Comparison of ENCODE assay signal across 17 cellular contexts in the genomic region with DNA sequence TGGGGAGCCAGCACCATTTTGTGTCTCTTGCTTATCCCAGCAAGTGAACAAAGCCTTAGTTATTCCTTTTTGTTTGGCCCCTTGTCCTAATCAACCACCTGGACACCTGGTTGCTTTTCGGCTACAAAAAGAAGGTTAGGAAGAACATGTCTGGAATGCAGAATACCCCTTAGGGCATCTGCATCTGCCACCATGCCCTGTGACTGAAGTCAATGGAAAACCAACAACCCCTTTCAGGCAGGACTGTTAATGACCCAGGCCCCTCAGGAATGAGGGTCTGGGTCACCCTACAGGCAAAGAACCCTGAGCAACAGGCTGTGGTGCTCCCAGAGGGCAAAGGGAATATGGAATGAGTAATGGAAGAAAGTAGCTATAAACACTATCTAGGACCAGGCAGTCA.
DNase-seq lines count a peak whose midpoint lies in the region; ATAC-seq and TF ChIP-seq lines count a peak whose summit lies in the region.
"Had no signal": no experiment of that assay in that cellular context is flagged by ENCODE, and none has a peak within 500 bp of the region (broad histone marks: within the 10 kb centered on the region; RNA-seq: fewer than 3 reads in every experiment).

No MANE protein-coding gene starts in this region.

- WGBS in IMR-90 (ENCODE audit: extremely low coverage in 2 of 2, insufficient read length in 1 of 2), 2 experiments, result no CpG with 5 or more reads among the region's 1 CpG

- dilution Hi-C loops in IMR-90 (cut with HindIII; ENCODE audit: low sequenced_read_pairs, unreplicated experiment), result no loop called here

- TF ChIP-seq RAD21 in IMR-90 (IDR thresholded peaks at IDR 0.05; ENCODE audit: low read length), result no peak

- no peak overlapping the region; the same call in 1 of the 2 replicates for H4K5ac ChIP-seq in IMR-90 (ENCODE audit: low read depth, low read length)

- H3K9me3 ChIP-seq in IMR-90 (ENCODE audit: control insufficient read depth, insufficient read depth, low read length) (peaks cover 7% of the 10 kb centered on the region), skeletal muscle satellite cell (replicated peaks; ENCODE audit: low read length) (peaks cover 5% of the 10 kb centered on the region)

- TF ChIP-seq CTCF in IMR-90 (conservative IDR thresholded peaks at IDR 0.05; ENCODE audit: low read depth, low read length) (no peak), omental fat pad (IDR thresholded peaks at IDR 0.05) (no peak)

- H4K20me1 ChIP-seq in IMR-90 (ENCODE audit: insufficient read depth, low read length), result peaks cover 3% of the 10 kb centered on the region; the same call in 1 of the 2 replicates
- H4K20me1 ChIP-seq: BLaER1 had no signal

- H2BK5ac ChIP-seq in IMR-90 (ENCODE audit: low read depth, low read length, poor library complexity, severe bottlenecking), result no peak overlapping the region

- H3K4me2 ChIP-seq in IMR-90 (ENCODE audit: low read depth, low read length), result no peak overlapping the region
- H3K4me2 ChIP-seq in skeletal muscle satellite cell (ENCODE audit: low read length), result peak overlapping the region; percentile 21
- H3K4me2 ChIP-seq: BLaER1 had no signal

- no peak overlapping the region for H4K91ac ChIP-seq in IMR-90 (ENCODE audit: insufficient read depth, low read depth, low read length)

- POLR2A ChIA-PET in IMR-90 (lab: Charles Lee; ENCODE audit: unreplicated experiment), result no interaction called here

- H3K9me1 ChIP-seq in IMR-90 (ENCODE audit: insufficient read depth, low read length), result no peaks in the 10 kb centered on the region; the same call in 1 of the 2 replicates

- no peak overlapping the region for H2BK120ac ChIP-seq in IMR-90 (ENCODE audit: low read depth, low read length)

- 0 out of 2 replicates have a peak overlapping the region, but pooled peaks have one; percentile 37 for H3K4ac ChIP-seq in IMR-90 (ENCODE audit: low read depth, low read length)

- no peak overlapping the region; the same call in 1 of the 2 replicates for H2AK5ac ChIP-seq in IMR-90 (ENCODE audit: low read depth, low read length)

- intact Hi-C loops in IMR-90 (cut with micrococcal nuclease), result no loop called here

- H3K27me3 ChIP-seq in ACC112 (ENCODE audit: insufficient read depth, low read length), result no peaks in the 10 kb centered on the region
- H3K27me3 ChIP-seq in IMR-90 (ENCODE audit: control insufficient read depth, insufficient read depth, low read length), result no peaks in the 10 kb centered on the region
- H3K27me3 ChIP-seq in skeletal muscle satellite cell (ENCODE audit: control insufficient read depth, insufficient read depth, low read length), result no peaks in the 10 kb centered on the region
- H3K27me3 ChIP-seq: BLaER1 had no signal

- H3K79me2 ChIP-seq in ACC112 (ENCODE audit: control insufficient read depth, insufficient read depth, low read length, unreplicated experiment), result no peaks in the 10 kb centered on the region

- CTCF ChIA-PET in IMR-90 (lab: Yijun Ruan, JAX), result interaction anchor here (0.6 kb wide), 1 partner anchor 46 kb away, joined by 3 read pairs; no protein-coding TSS in a partner anchor

- H3K27ac ChIP-seq in ACC112 (ENCODE audit: low read depth, low read length) (peak overlapping the region; percentile 44; the same call in 1 of the 2 replicates), IMR-90 (ENCODE audit: insufficient read depth, low read length) (peak overlapping the region; percentile 15; the same call in 1 of the 2 replicates)
- H3K27ac ChIP-seq: 22Rv1, BLaER1 had no signal

- H2BK20ac ChIP-seq in IMR-90 (ENCODE audit: low read depth, low read length), result no peak overlapping the region

- H4K8ac ChIP-seq in IMR-90 (ENCODE audit: low read depth in 2 of 2, low read length in 2 of 2), result no peak overlapping the region

- H3K18ac ChIP-seq in IMR-90 (ENCODE audit: low read depth, low read length), result 0 out of 2 replicates have a peak overlapping the region, but pooled peaks have one; percentile 5

- H3K4me3 ChIP-seq in ACC112 (ENCODE audit: low read depth, low read length) (no peak overlapping the region), IMR-90 (ENCODE audit: insufficient read depth, low read depth, low read length) (no peak overlapping the region), skeletal muscle satellite cell (ENCODE audit: low read length) (peak overlapping the region; percentile 29)
- H3K4me3 ChIP-seq: A549, BLaER1 had no signal

- H2AFZ ChIP-seq in ACC112 (ENCODE audit: low read length, unreplicated experiment) (no peak overlapping the region), IMR-90 (replicated peaks; ENCODE audit: low read length, poor library complexity) (peak overlapping the region; percentile 38)

- H3K14ac ChIP-seq in IMR-90 (replicated peaks; ENCODE audit: low read depth, low read length), result no peak overlapping the region

- in situ Hi-C loops in IMR-90 (cut with MboI; ENCODE audit: low sequenced_read_pairs), result no loop called here

- H3K56ac ChIP-seq in IMR-90 (ENCODE audit: extremely low read depth, insufficient read depth, low read length), result no peak overlapping the region

- DNase-seq in IMR-90 (no peak), islet precursor cell (peak; percentile 95), epidermal melanocyte (ENCODE audit: insufficient read length, low spot score) (no peak), NCI-H524 (lab: John Stamatoyannopoulos, UW) (no peak), omental fat pad (ENCODE audit: low spot score) (no peak)
- DNase-seq: CD8-positive, alpha-beta T cell; GDM1; GOT3; H7; HFFc6; KG1 had no signal

- no TSS peak for BruUV-seq in IMR-90 (replicated peaks; lab: Mats Ljungman, UMichigan)

- H3K79me1 ChIP-seq in IMR-90 (ENCODE audit: low read depth in 1 of 2, low read length in 2 of 2), result peaks cover 28 to 31% of the 10 kb centered on the region in 2 experiments

- H3K4me1 ChIP-seq in ACC112 (ENCODE audit: control insufficient read depth, insufficient read depth, low read length, unreplicated experiment) (peaks cover 9% of the 10 kb centered on the region), IMR-90 (ENCODE audit: control insufficient read depth, insufficient read depth, low read length) (peaks cover 11% of the 10 kb centered on the region), skeletal muscle satellite cell (ENCODE audit: control insufficient read depth, insufficient read depth, low read length) (peaks cover 14% of the 10 kb centered on the region)
- H3K4me1 ChIP-seq: BLaER1 had no signal

- no peak overlapping the region; the same call in 2 of the 3 replicates for H2BK15ac ChIP-seq in IMR-90 (ENCODE audit: low read depth, low read length)

- H3K36me3 ChIP-seq in ACC112 (ENCODE audit: insufficient read depth, low read length) (no peaks in the 10 kb centered on the region), IMR-90 (ENCODE audit: control insufficient read depth, insufficient read depth, low read length) (no peaks in the 10 kb centered on the region), skeletal muscle satellite cell (ENCODE audit: insufficient read depth, low read length) (no peaks in the 10 kb centered on the region)
- H3K36me3 ChIP-seq: BLaER1 had no signal

- H3K23ac ChIP-seq in IMR-90 (ENCODE audit: low read depth, low read length), result no peak overlapping the region

- peak overlapping the region; percentile 31 for H2AK9ac ChIP-seq in IMR-90 (replicated peaks; ENCODE audit: low read depth, low read length, poor library complexity)

- ATAC-seq in IMR-90 (ENCODE audit: low read depth), result peak; percentile 74
- no peak for ATAC-seq in omental fat pad (ENCODE audit: low FRiP score)
- ATAC-seq: CD8-positive, alpha-beta T cell; HCT116 had no signal

- H3K9ac ChIP-seq in IMR-90 (ENCODE audit: low read depth, low read length) (no peak overlapping the region), skeletal muscle satellite cell (ENCODE audit: low read depth, low read length) (peak overlapping the region; percentile 52)
- H3K9ac ChIP-seq: BLaER1 had no signal

- TF ChIP-seq POLR2A in IMR-90 (IDR thresholded peaks at IDR 0.05; ENCODE audit: low read depth, low read length), result no peak

TF ChIP-seq in IMR-90, 13 proteins besides CTCF, POLR2A, EP300 and RAD21:
- TF ChIP-seq RCOR1 (IDR thresholded peaks at IDR 0.05; ENCODE audit: insufficient replicate concordance, low read length) (no peak), CHD1 (IDR thresholded peaks at IDR 0.05; ENCODE audit: low read depth, low read length) (no peak), CEBPB (IDR thresholded peaks at IDR 0.05; ENCODE audit: low read depth, low read length) (no peak), BHLHE40 (IDR thresholded peaks at IDR 0.05; ENCODE audit: low read depth, low read length) (no peak), RFX5 (IDR thresholded peaks at IDR 0.05; ENCODE audit: low read depth, low read length) (no peak), SMC3 (IDR thresholded peaks at IDR 0.05; ENCODE audit: low read depth, low read length) (no peak), MXI1 (IDR thresholded peaks at IDR 0.05; ENCODE audit: borderline replicate concordance, low read depth, low read length) (no peak)
- TF ChIP-seq, protein P1, sequence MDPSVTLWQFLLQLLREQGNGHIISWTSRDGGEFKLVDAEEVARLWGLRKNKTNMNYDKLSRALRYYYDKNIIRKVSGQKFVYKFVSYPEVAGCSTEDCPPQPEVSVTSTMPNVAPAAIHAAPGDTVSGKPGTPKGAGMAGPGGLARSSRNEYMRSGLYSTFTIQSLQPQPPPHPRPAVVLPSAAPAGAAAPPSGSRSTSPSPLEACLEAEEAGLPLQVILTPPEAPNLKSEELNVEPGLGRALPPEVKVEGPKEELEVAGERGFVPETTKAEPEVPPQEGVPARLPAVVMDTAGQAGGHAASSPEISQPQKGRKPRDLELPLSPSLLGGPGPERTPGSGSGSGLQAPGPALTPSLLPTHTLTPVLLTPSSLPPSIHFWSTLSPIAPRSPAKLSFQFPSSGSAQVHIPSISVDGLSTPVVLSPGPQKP (IDR thresholded peaks at IDR 0.05; ENCODE audit: borderline replicate concordance, low read depth, low read length), result no peak
- TF ChIP-seq, protein P2, sequence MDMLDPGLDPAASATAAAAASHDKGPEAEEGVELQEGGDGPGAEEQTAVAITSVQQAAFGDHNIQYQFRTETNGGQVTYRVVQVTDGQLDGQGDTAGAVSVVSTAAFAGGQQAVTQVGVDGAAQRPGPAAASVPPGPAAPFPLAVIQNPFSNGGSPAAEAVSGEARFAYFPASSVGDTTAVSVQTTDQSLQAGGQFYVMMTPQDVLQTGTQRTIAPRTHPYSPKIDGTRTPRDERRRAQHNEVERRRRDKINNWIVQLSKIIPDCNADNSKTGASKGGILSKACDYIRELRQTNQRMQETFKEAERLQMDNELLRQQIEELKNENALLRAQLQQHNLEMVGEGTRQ (IDR thresholded peaks at IDR 0.05; ENCODE audit: low read depth, low read length), result no peak
